In the genomic region with DNA sequence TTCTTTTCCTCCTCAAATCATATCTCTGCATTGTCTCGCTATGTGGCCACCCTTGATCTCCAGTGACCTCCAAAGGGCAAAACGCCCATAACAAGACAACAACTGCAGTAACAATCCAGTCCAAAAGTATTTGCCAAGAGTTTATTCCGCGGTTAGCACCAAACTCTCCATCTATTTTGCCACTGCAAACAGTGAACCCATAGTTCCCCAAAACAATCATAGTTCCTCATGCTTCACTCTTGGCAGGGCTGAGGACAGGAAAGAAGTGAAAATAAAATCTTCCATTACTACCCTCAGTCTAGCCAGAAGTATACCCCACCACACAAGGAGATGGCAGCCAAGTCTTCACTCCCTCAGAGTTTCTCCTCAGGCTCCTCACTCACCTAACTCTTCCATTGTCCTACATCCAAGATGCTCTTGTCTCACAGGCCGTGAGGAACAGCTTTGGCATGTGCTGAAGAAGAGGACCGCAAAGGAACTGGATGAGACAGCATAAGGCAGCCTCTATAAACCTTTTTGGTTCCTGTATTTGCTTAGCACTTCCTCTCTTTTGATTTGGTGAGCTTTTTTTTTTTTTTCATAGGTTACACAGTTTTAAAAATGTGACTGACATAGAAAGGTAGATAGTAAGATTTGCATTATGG, we compare ENCODE assay signal across 7 cellular contexts. TPM values are rescaled to one million over a fixed set of nuclear protein-coding genes. Genes with fewer than 3 reads are reported as not detected.
A peak's percentile ranks its signal among the peaks of the same experiment; 100 is the strongest.
DNase-seq lines count a peak whose midpoint lies in the region; ATAC-seq and TF ChIP-seq lines count a peak whose summit lies in the region.

Gene LPXN (minus strand): TSS at position 480 of the 644 bp plus-strand sequence. CDS start 84 bp downstream, at position 396.

- H3K9me3 Mint-ChIP-seq in GM23338: no peaks in the 10 kb centered on the region

- H3K27ac Mint-ChIP-seq in GM23338: 0 out of 2 replicates have a peak within 1 kb of the TSS, but pooled peaks have one; percentile 56

- intact Hi-C loops in body of pancreas (cut with DNase I): no loop called here

- peaks cover 10% of the 10 kb centered on the region; the same call in 2 of the 3 replicates for H3K4me1 Mint-ChIP-seq in GM23338

- TF ChIP-seq CTCF in GM23338 (conservative IDR thresholded peaks at IDR 0.05; ENCODE audit: low read depth in 2 of 2): no peak
- no peak for TF ChIP-seq CTCF in body of pancreas (IDR thresholded peaks at IDR 0.05)
- TF ChIP-seq CTCF in thoracic aorta (IDR thresholded peaks at IDR 0.05): no peak

- no peak for DNase-seq in GM23338 (ENCODE audit: low spot score)
- peak; percentile 51 for DNase-seq in T follicular helper cell (ENCODE audit: low read depth)
- DNase-seq in body of pancreas: peak in 1 of 4 donors; percentile 35
- peak; percentile 50 for DNase-seq in midbrain (lab: John Stamatoyannopoulos, UW)
- DNase-seq in thoracic aorta (ENCODE audit: low spot score): no peak
- DNase-seq in occipital lobe (lab: John Stamatoyannopoulos, UW): no peak

- H4K20me1 ChIP-seq in GM23338 (replicated peaks; ENCODE audit: insufficient read depth): no peaks in the 10 kb centered on the region

- H3K4me2 ChIP-seq in GM23338: peak within 1 kb of the TSS; percentile 84

- no peak within 1 kb of the TSS for H2AFZ ChIP-seq in GM23338

- peaks cover 3% of the 10 kb centered on the region; the same call in 1 of the 2 replicates for H3K4me1 ChIP-seq in GM23338 (ENCODE audit: insufficient read depth)
- H3K4me1 ChIP-seq in body of pancreas: peaks cover 43% of the 10 kb centered on the region
- peaks cover 41 to 60% of the 10 kb centered on the region in 2 donors for H3K4me1 ChIP-seq in thoracic aorta (ENCODE audit: control insufficient read depth in 1 of 2, low read depth in 2 of 2)

- H3K4me3 ChIP-seq in GM23338: peak within 1 kb of the TSS; percentile 71; the same call in 1 of the 2 replicates
- H3K4me3 ChIP-seq in body of pancreas: no peak within 1 kb of the TSS
- peak within 1 kb of the TSS; percentile 84 for H3K4me3 ChIP-seq in thoracic aorta

- ATAC-seq in GM23338 (no peak), body of pancreas (no peak), thoracic aorta (ENCODE audit: insufficient number of reproducible peaks, low FRiP score, low read depth) (no peak), GM19395 (IDR thresholded peaks at IDR 0.05; ENCODE audit: unreplicated experiment) (no peak)

- H3K27me3 ChIP-seq in GM23338 (ENCODE audit: insufficient read depth): no peaks in the 10 kb centered on the region
- H3K27me3 ChIP-seq in body of pancreas: no peaks in the 10 kb centered on the region
- no peaks in the 10 kb centered on the region for H3K27me3 ChIP-seq in thoracic aorta (replicated peaks; ENCODE audit: insufficient read depth)

- 46 to 62% methylated on average over 6 of the region's 6 CpGs for WGBS in body of pancreas, 2 donors

- no peaks in the 10 kb centered on the region for H3K9me2 ChIP-seq in GM23338 (ENCODE audit: insufficient read depth)

- H3K36me3 Mint-ChIP-seq in GM23338 (ENCODE audit: low read depth): peaks cover 11% of the 10 kb centered on the region; the same call in 2 of the 3 replicates

- peaks cover 16% of the 10 kb centered on the region for H3K27me3 Mint-ChIP-seq in GM23338 (ENCODE audit: insufficient read depth, low read depth, poor library complexity)

- H3K36me3 ChIP-seq in GM23338 (ENCODE audit: insufficient read depth) (no peaks in the 10 kb centered on the region), body of pancreas (replicated peaks in 1 of 2; ENCODE audit: insufficient read depth in 1 of 2, low read depth in 2 of 2) (no peaks in the 10 kb centered on the region), thoracic aorta (no peaks in the 10 kb centered on the region)

- H3K9me3 ChIP-seq in body of pancreas: no peaks in the 10 kb centered on the region
- no peaks in the 10 kb centered on the region for H3K9me3 ChIP-seq in thoracic aorta

- H3F3A ChIP-seq in GM23338 (replicated peaks; ENCODE audit: low read depth): no peaks in the 10 kb centered on the region

- peak in 1 of 3 donors; percentile 30 for TF ChIP-seq POLR2A in body of pancreas (IDR thresholded peaks at IDR 0.05)

- H3K4me3 Mint-ChIP-seq in GM23338: peak within 1 kb of the TSS; percentile 98

- H3K79me2 ChIP-seq in GM23338 (replicated peaks; ENCODE audit: insufficient read depth): peaks cover 9% of the 10 kb centered on the region

- H3K27ac ChIP-seq in GM23338 (ENCODE audit: low read depth) (no peak within 1 kb of the TSS), body of pancreas (peak within 1 kb of the TSS in 3 of 4 donors; percentile 99 to 100 (median 100)), thoracic aorta (peak within 1 kb of the TSS; percentile 100)

TF ChIP-seq in GM23338, 12 proteins besides CTCF, POLR2A, EP300 and RAD21 (continues in another document):
- TF ChIP-seq ZNF114 (CRISPR knock-in tag; IDR thresholded peaks at IDR 0.05) (no peak), REST (IDR thresholded peaks at IDR 0.05; ENCODE audit: unreplicated experiment) (no peak), EZH2phosphoT487 (IDR thresholded peaks at IDR 0.05; ENCODE audit: unreplicated experiment) (no peak), ETS1 (IDR thresholded peaks at IDR 0.05) (no peak), CREB1 (CRISPR knock-in tag; IDR thresholded peaks at IDR 0.05; ENCODE audit: low read depth) (no peak), JUNB (IDR thresholded peaks at IDR 0.05; ENCODE audit: unreplicated experiment) (no peak), EZH2 (IDR thresholded peaks at IDR 0.05; ENCODE audit: low read depth, unreplicated experiment) (no peak), POLR2AphosphoS5 (IDR thresholded peaks at IDR 0.05; ENCODE audit: low read depth) (no peak)

RNA-seq across cellular contexts. Expression of gene LPXN, which starts in this region (rescaled TPM):
- 0.56 and 2.3 TPM in 2 replicates for total RNA-seq in GM23338 (2014; rRNA removed; shearing (Covaris generic))
- 1.1 and 1.3 TPM in 2 replicates for polyA plus RNA-seq in GM23338 (2016; fragmentation: Nextera tagmentation; extraction: Ambion mirVana)
- total RNA-seq in body of pancreas (1 to 10 TPM; 5.7 to 6.3 TPM), thoracic aorta (10 to 100 TPM; 14.8 to 17.1 TPM), occipital lobe (2.7 TPM)

Comparison
In these comparisons a context has a peak if more than half of its experiments do, and no peak if none do; other contexts are left out.
1. DNase-seq: peak in T follicular helper cell (single experiment) and midbrain (single experiment); none in GM23338 (single experiment), thoracic aorta (single experiment) and occipital lobe (single experiment).
2. H3K4me3 ChIP-seq: peak in GM23338 (single experiment) and thoracic aorta (single experiment); none in body of pancreas (0 of 2).